12 cellular contexts compared by ENCODE assay signal in genomic region chr1:19564366-19564765, GRCh38.
A peak's percentile ranks its signal among the peaks of the same experiment; 100 is the strongest.
DNase-seq lines count a peak whose midpoint lies in the region; ATAC-seq and TF ChIP-seq lines count a peak whose summit lies in the region.
"Had no signal": no experiment of that assay in that cellular context is flagged by ENCODE, and none has a peak within 500 bp of the region (broad histone marks: within the 10 kb centered on the region; RNA-seq: fewer than 3 reads in every experiment).

No MANE protein-coding gene starts in this region.

- 50% methylated on average over 5 of the region's 5 CpGs for WGBS in right cardiac atrium
- WGBS in transverse colon (ENCODE audit: low coverage in 1 of 2), 2 donors, result 56 to 79% methylated on average over 5 of the region's 5 CpGs

- no peak overlapping the region for H3K9ac ChIP-seq in colonic mucosa (ENCODE audit: low read depth in 2 of 2, low read length in 2 of 2)

- H3K27me3 ChIP-seq in colonic mucosa (no peaks in the 10 kb centered on the region), right cardiac atrium (ENCODE audit: control insufficient read depth, insufficient read depth) (no peaks in the 10 kb centered on the region), transverse colon (no peaks in the 10 kb centered on the region)

- intact Hi-C loops in colonic mucosa (cut with DNase I) (no loop called here), right cardiac atrium (cut with DNase I) (no loop called here), sciatic nerve (cut with DNase I) (no loop called here), transverse colon (cut with DNase I; ENCODE audit: low total_unique reads) (no loop called here)

- DNase-seq in colonic mucosa, result peak; percentile 46
- DNase-seq in right cardiac atrium, result no peak
- no peak for DNase-seq in sciatic nerve (ENCODE audit: low spot score)
- no peak for DNase-seq in transverse colon
- DNase-seq in substantia nigra (lab: John Stamatoyannopoulos, UW), result no peak
- DNase-seq: activated CD4-positive, alpha-beta T cell treated with anti-CD3 and anti-CD28 coated beads, Interleukin-2, amount 10 ng/mL, durations not matched to agents 7 days and 5 days; activated naive CD4-positive, alpha-beta T cell treated with Interleukin-2 at 50 U/mL for 16 hours; NCI-H1436; NCI-H2171 had no signal

- no peak for TF ChIP-seq CTCF in colonic mucosa (IDR thresholded peaks at IDR 0.05)
- no peak for TF ChIP-seq CTCF in transverse colon (IDR thresholded peaks at IDR 0.05)

- no peaks in the 10 kb centered on the region for H3K36me3 ChIP-seq in colonic mucosa
- no peaks in the 10 kb centered on the region for H3K36me3 ChIP-seq in transverse colon

- H3K4me3 ChIP-seq in colonic mucosa, result no peak overlapping the region
- no peak overlapping the region for H3K4me3 ChIP-seq in right cardiac atrium (ENCODE audit: low read length)
- H3K4me3 ChIP-seq in transverse colon, result no peak overlapping the region

- TF ChIP-seq EP300 in transverse colon (IDR thresholded peaks at IDR 0.05; ENCODE audit: low read depth), result no peak

- in situ Hi-C loops in transverse colon (cut with MboI; ENCODE audit: low pct_ligation_motif_present in 1 of 4, low pct_unique_long_range_greater_than_20kb in 1 of 4, low sequenced_read_pairs in 3 of 4), result no loop called here

- no peak for TF ChIP-seq POLR2A in transverse colon (IDR thresholded peaks at IDR 0.05)

- peak in 1 of 2 donors; percentile 37 for ATAC-seq in right cardiac atrium
- peak; percentile 20 for ATAC-seq in sciatic nerve
- ATAC-seq in GM19023 (IDR thresholded peaks at IDR 0.05; ENCODE audit: unreplicated experiment), result no peak
- no peak for ATAC-seq in HG03039 (IDR thresholded peaks at IDR 0.05; ENCODE audit: unreplicated experiment)
- ATAC-seq: Panc1 had no signal

- H3K27ac ChIP-seq in colonic mucosa, result no peak overlapping the region
- peak overlapping the region; percentile 56 for H3K27ac ChIP-seq in right cardiac atrium (ENCODE audit: low read length)
- H3K27ac ChIP-seq in transverse colon, result peak overlapping the region; percentile 73 to 81 (median 74)
- H3K27ac ChIP-seq in substantia nigra (ENCODE audit: low read depth, low read length, poor library complexity, severe bottlenecking), result no peak overlapping the region

- H3K9me3 ChIP-seq in colonic mucosa (no peaks in the 10 kb centered on the region), right cardiac atrium (ENCODE audit: control insufficient read depth, low read length) (no peaks in the 10 kb centered on the region), transverse colon (no peaks in the 10 kb centered on the region)

- H3K4me1 ChIP-seq in colonic mucosa (no peaks in the 10 kb centered on the region), right cardiac atrium (ENCODE audit: control insufficient read depth, insufficient read depth, low read length) (peaks cover 5% of the 10 kb centered on the region), transverse colon (peaks cover 0 to 17% (median 2%) of the 10 kb centered on the region in 4 donors)

Comparison
In these comparisons a context has a peak if more than half of its experiments do, and no peak if none do; other contexts are left out.
1. H3K27ac ChIP-seq: peak in right cardiac atrium (single experiment) and transverse colon (4 of 4); none in colonic mucosa (single experiment) and substantia nigra (single experiment).